8 cellular contexts compared by ENCODE assay signal in the genomic region with DNA sequence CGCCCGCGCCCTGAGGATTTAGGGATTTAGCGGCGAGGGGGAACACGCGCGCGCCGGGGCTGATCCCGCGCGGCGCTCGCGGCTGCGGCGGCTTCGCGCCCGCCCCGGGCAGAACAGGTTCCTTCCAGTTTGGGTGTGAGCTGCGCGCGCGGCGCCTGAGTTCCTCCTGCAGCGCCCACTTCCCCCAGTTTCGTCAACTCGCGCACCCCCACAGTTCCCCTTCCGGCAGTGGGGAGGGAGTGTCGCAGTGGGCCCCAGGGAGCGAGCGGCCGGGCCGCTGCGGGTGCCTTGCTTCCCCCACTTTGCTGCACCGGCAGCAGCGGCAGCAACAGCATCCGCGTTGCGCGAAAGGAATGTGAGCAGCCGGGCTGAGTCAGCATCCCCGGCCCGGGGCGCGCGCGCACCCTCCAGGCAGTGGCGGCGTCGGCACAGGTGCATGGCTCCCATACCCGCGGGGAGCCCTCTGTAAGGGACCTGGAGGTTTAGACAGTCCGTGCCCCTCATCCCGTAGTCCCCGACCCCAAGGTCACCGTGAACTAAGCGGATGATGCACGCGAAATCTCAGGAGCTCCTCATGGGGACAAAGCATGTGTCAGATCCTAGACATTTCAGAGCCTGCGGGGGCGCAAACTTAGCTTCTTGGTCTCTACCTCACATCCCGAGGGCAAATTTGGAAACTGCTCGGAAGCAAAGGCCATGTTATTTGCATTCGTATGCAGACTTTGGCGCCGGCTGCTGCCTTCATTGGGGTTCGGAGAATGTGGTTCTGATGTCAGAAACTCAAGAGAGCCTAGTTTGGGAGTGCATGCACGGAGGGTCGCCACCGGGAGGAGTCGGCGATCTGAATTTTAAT. TPM values are rescaled to one million over a fixed set of nuclear protein-coding genes. Genes with fewer than 3 reads are reported as not detected.
DNase-seq lines count a peak whose midpoint lies in the region; ATAC-seq, FAIRE-seq and TF ChIP-seq lines count a peak whose summit lies in the region.

No MANE protein-coding gene starts in this region.

- H3K36me3 ChIP-seq in bronchial epithelial cell (ENCODE audit: control insufficient read depth, insufficient read depth, low read length), result no peaks in the 10 kb centered on the region

- TF ChIP-seq CTCF in WI38 (IDR thresholded peaks at IDR 0.05; ENCODE audit: low read depth, low read length) (no peak), bronchial epithelial cell (IDR thresholded peaks at IDR 0.05; ENCODE audit: insufficient read depth, low read length, severe bottlenecking) (no peak)

- no peak for FAIRE-seq in bronchial epithelial cell (lab: Jason Lieb, UNC)

- peak; percentile 51 for ATAC-seq in HG02870 (IDR thresholded peaks at IDR 0.05; ENCODE audit: unreplicated experiment)

- H3K27me3 ChIP-seq in bronchial epithelial cell (ENCODE audit: control insufficient read depth, insufficient read depth, low read length), result no peaks in the 10 kb centered on the region

- DNase-seq in NCI-H1436 (lab: John Stamatoyannopoulos, UW), result peak; percentile 58
- DNase-seq in NCI-H1436 treated with DMSO at 0.1 percent for 48 hours (lab: John Stamatoyannopoulos, UW), result no peak
- peak; percentile 83 to 88 for DNase-seq in NCI-H2081 (lab: John Stamatoyannopoulos, UW)
- peak; percentile 50 for DNase-seq in bronchial epithelial cell (ENCODE audit: low read depth)
- peak; percentile 57 for DNase-seq in kidney glomerular epithelial cell (lab: John Stamatoyannopoulos, UW)
- DNase-seq in stimulated activated CD4-positive, alpha-beta T cell treated with anti-CD3 and anti-CD28 coated beads, Interleukin-1b, Interleukin-23, amount 100 ng/mL, for 1 hour (ENCODE audit: low read depth in 2 of 2), result peak; percentile 65 to 81

- peak overlapping the region; percentile 69 for H3K4me3 ChIP-seq in WI38 (ENCODE audit: low read depth, low read length)
- peak overlapping the region; percentile 57 for H3K4me3 ChIP-seq in bronchial epithelial cell (ENCODE audit: low read depth, low read length)

RNA-seq across cellular contexts. Expression of a gene that starts 0.8 kb away (rescaled TPM):
- 0.79 and 0.90 TPM in 2 replicates for total RNA-seq in bronchial epithelial cell

RNA-seq across cellular contexts. Expression of a gene that starts 1.1 kb away (rescaled TPM):
- under 0.01 and 0.26 TPM in 2 replicates for total RNA-seq in bronchial epithelial cell

RNA-seq across cellular contexts. Expression of a gene that starts 44.2 kb away (rescaled TPM):
- total RNA-seq in bronchial epithelial cell, result 107 and 109 TPM in 2 replicates
